Comparison of ENCODE assay signal across 1 cellular context in genomic region chr10:103241262-103242011, GRCh38.
TF ChIP-seq lines count a peak whose summit lies in the region.

No MANE protein-coding gene starts in this region.

TF ChIP-seq in GM12878, 131 proteins besides CTCF, POLR2A, EP300 and RAD21:
- TF ChIP-seq ZNF274 (IDR thresholded peaks at IDR 0.05; ENCODE audit: insufficient read depth, insufficient read length), result no peak
- no peak for TF ChIP-seq EED (IDR thresholded peaks at IDR 0.05; ENCODE audit: low read depth)
- TF ChIP-seq NR2F1 (conservative IDR thresholded peaks at IDR 0.05), result no peak
- TF ChIP-seq CBX3 (IDR thresholded peaks at IDR 0.05; ENCODE audit: borderline replicate concordance, low read depth), result no peak
- no peak for TF ChIP-seq BCL11A (IDR thresholded peaks at IDR 0.05; ENCODE audit: low read depth, low read length)
- TF ChIP-seq ATF2 (IDR thresholded peaks at IDR 0.05; ENCODE audit: low read length), result no peak
- no peak for TF ChIP-seq IRF3 (IDR thresholded peaks at IDR 0.05)
- no peak for TF ChIP-seq SREBF1 (IDR thresholded peaks at IDR 0.05; ENCODE audit: low read length)
- TF ChIP-seq FOXM1 (IDR thresholded peaks at IDR 0.05; ENCODE audit: low read depth, low read length), result no peak
- TF ChIP-seq SMC3 (IDR thresholded peaks at IDR 0.05; ENCODE audit: borderline replicate concordance, low read length), result no peak
- TF ChIP-seq POU2F2 (IDR thresholded peaks at IDR 0.05; ENCODE audit: borderline replicate concordance, low read depth, low read length), result no peak
- TF ChIP-seq JUNB (IDR thresholded peaks at IDR 0.05), result no peak
- no peak for TF ChIP-seq CEBPB (IDR thresholded peaks at IDR 0.05; ENCODE audit: borderline replicate concordance in 1 of 2, low read depth in 2 of 2, low read length in 2 of 2)
- TF ChIP-seq SUPT20H (IDR thresholded peaks at IDR 0.05; ENCODE audit: borderline replicate concordance, control insufficient read depth, low read depth, low read length), result no peak
- no peak for TF ChIP-seq MTA3 (IDR thresholded peaks at IDR 0.05; ENCODE audit: borderline replicate concordance, low read length)
- TF ChIP-seq NR2C2 (IDR thresholded peaks at IDR 0.05; ENCODE audit: borderline replicate concordance, control insufficient read depth, insufficient read length, low read depth), result no peak
- TF ChIP-seq HSF1 (IDR thresholded peaks at IDR 0.05; ENCODE audit: low read depth, low read length), result no peak
- no peak for TF ChIP-seq HDGF (IDR thresholded peaks at IDR 0.05)
- no peak for TF ChIP-seq RUNX3 (IDR thresholded peaks at IDR 0.05; ENCODE audit: low read length)
- no peak for TF ChIP-seq IRF5 (IDR thresholded peaks at IDR 0.05; ENCODE audit: borderline replicate concordance)
